20 cellular contexts compared by ENCODE assay signal in genomic region chr12:131787143-131787660, GRCh38. TPM values are rescaled to one million over a fixed set of nuclear protein-coding genes. Genes with fewer than 3 reads are reported as not detected.
"Had no signal": no experiment of that assay in that cellular context is flagged by ENCODE, and none has a peak within 500 bp of the region (broad histone marks: within the 10 kb centered on the region; RNA-seq: fewer than 3 reads in every experiment).

No MANE protein-coding gene starts in this region.

- H3K27me3 Mint-ChIP-seq: naive B cell; progenitor cell of endocrine pancreas; stimulated activated naive CD8-positive, alpha-beta T cell treated with anti-CD3 and anti-CD28 coated beads, Interleukin-15, Interleukin-2, amounts not matched to agents 100 ng/mL and 50 ng/mL, for 24 hours had no signal

- H3K4me3 Mint-ChIP-seq: activated CD8-positive, alpha-beta T cell treated with anti-CD3 and anti-CD28 coated beads, Interleukin-2, amount 10 ng/mL, durations not matched to agents 7 days and 5 days; naive B cell; stimulated activated naive CD8-positive, alpha-beta T cell treated with anti-CD3 and anti-CD28 coated beads, Interleukin-15, Interleukin-2, amounts not matched to agents 100 ng/mL and 50 ng/mL, for 24 hours; T-helper 2 cell treated with Interferon-gamma antibody and Interleukin-4, amounts not matched to agents 5 μg/mL and 100 μg/mL, for 36 hours had no signal

- H3K27me3 ChIP-seq: ascending aorta, sigmoid colon, tibial artery, uterus had no signal

- H3K9me3 ChIP-seq: ascending aorta, lower lobe of right lung, sigmoid colon, tibial artery, uterus had no signal

- DNase-seq: activated CD4-positive, alpha-beta T cell treated with anti-CD3 and anti-CD28 coated beads, Interleukin-2, amount 50 U/mL, for 1 hour; activated CD4-positive, CD25-positive, alpha-beta regulatory T cell treated with anti-CD3 and anti-CD28 coated beads, Interleukin-2, amount 50 U/mL, for 72 hours; activated CD8-positive, alpha-beta T cell treated with anti-CD3 and anti-CD28 coated beads, Interleukin-2, amount 10 ng/mL, durations not matched to agents 7 days and 5 days; activated gamma-delta T cell treated with Interleukin-2 at 50 U/mL for 16 hours; cerebellar nuclear complex; cortex of kidney; lower lobe of right lung; naive B cell; retina; sigmoid colon; stimulated activated CD4-positive, alpha-beta T cell treated with anti-CD3 and anti-CD28 coated beads, Interleukin-4, amount 100 ng/mL, for 4 hours; tibial artery; uterus had no signal

- H3K9me3 Mint-ChIP-seq: activated naive CD4-positive, alpha-beta T cell treated with anti-CD3 and anti-CD28 coated beads, Interleukin-2, amount 50 U/mL, for 72 hours; naive B cell; stimulated activated naive CD8-positive, alpha-beta T cell treated with anti-CD3 and anti-CD28 coated beads, Interleukin-15, Interleukin-2, amounts not matched to agents 100 ng/mL and 50 ng/mL, for 24 hours; T-helper 2 cell treated with Interferon-gamma antibody and Interleukin-4, amounts not matched to agents 5 μg/mL and 100 μg/mL, for 36 hours had no signal

- ATAC-seq: activated CD8-positive, alpha-beta T cell treated with anti-CD3 and anti-CD28 coated beads, Interleukin-2, amount 10 ng/mL, durations not matched to agents 7 days and 5 days; activated naive CD4-positive, alpha-beta T cell treated with anti-CD3 and anti-CD28 coated beads, Interleukin-2, amount 50 U/mL, for 72 hours had no signal

- H3K27ac Mint-ChIP-seq: activated CD8-positive, alpha-beta T cell treated with anti-CD3 and anti-CD28 coated beads, Interleukin-2, amount 10 ng/mL, durations not matched to agents 7 days and 5 days; progenitor cell of endocrine pancreas; stimulated activated naive CD8-positive, alpha-beta T cell treated with anti-CD3 and anti-CD28 coated beads, Interleukin-15, Interleukin-2, amounts not matched to agents 100 ng/mL and 50 ng/mL, for 24 hours; T-helper 2 cell treated with Interferon-gamma antibody and Interleukin-4, amounts not matched to agents 5 μg/mL and 100 μg/mL, for 36 hours had no signal

- H3K4me1 ChIP-seq: ascending aorta, lower lobe of right lung, uterus had no signal

- H3K36me3 ChIP-seq: uterus had no signal

- H3K27ac ChIP-seq: ascending aorta, epithelial cell of prostate, lower lobe of right lung, sigmoid colon, tibial artery, uterus, VCaP had no signal

- H3K4me3 ChIP-seq: ascending aorta, lower lobe of right lung, sigmoid colon, tibial artery, uterus had no signal

RNA-seq across cellular contexts. Expression of gene MMP17, which starts 41.0 kb away (rescaled TPM):
- total RNA-seq: activated CD8-positive, alpha-beta T cell treated with anti-CD3 and anti-CD28 coated beads, Interleukin-2, amount 10 ng/mL, durations not matched to agents 7 days and 5 days; activated naive CD4-positive, alpha-beta T cell treated with anti-CD3 and anti-CD28 coated beads, Interleukin-2, amount 50 U/mL, for 72 hours had no signal
